ENCODE assay signal across 8 cellular contexts in genomic region chr17:82022310-82022980, GRCh38. TPM values are rescaled to one million over a fixed set of nuclear protein-coding genes. Genes with fewer than 3 reads are reported as not detected.
A peak's percentile ranks its signal among the peaks of the same experiment; 100 is the strongest.
DNase-seq lines count a peak whose midpoint lies in the region; ATAC-seq and TF ChIP-seq lines count a peak whose summit lies in the region.

Gene CENPX, minus strand, starts transcription at chr17:82022878. Its CDS starts 17 bp downstream, at chr17:82022861.

- H3K4me2 ChIP-seq in MM.1S (ENCODE audit: low read depth, low read length): peak within 1 kb of the TSS; percentile 98

- H3K36me3 ChIP-seq in MM.1S (replicated peaks; ENCODE audit: insufficient read depth, low read length) (no peaks in the 10 kb centered on the region), aorta (ENCODE audit: control insufficient read depth in 1 of 2, insufficient read depth in 2 of 2, low read length in 1 of 2) (no peaks in the 10 kb centered on the region)

- peaks cover 13% of the 10 kb centered on the region for H3F3A ChIP-seq in MM.1S (ENCODE audit: insufficient read depth, low read length)

- POLR2A ChIA-PET in GM10248 (lab: Yijun Ruan, JAX): interaction anchor here (0.7 to 1.8 kb wide), 3 partner anchors 15 to 442 kb away, joined by 3 to 14 read pairs (median 5); partner anchors contain the start of gene DCXR

- CTCF ChIA-PET in GM10248 (lab: Yijun Ruan, JAX): interaction anchor here (1.2 to 10.6 kb wide), 9 partner anchors 9 to 132 kb away, joined by 3 to 106 read pairs (median 7); partner anchors contain the start of genes DCXR, NOTUM and RAC3

- H3K27me3 ChIP-seq in MM.1S (replicated peaks; ENCODE audit: insufficient read depth, low read length) (no peaks in the 10 kb centered on the region), mononuclear cell (ENCODE audit: insufficient read depth, low read length) (no peaks in the 10 kb centered on the region), aorta (ENCODE audit: control insufficient read depth in 1 of 2, insufficient read depth in 2 of 2, low read length in 1 of 2) (no peaks in the 10 kb centered on the region)

- peak within 1 kb of the TSS; percentile 93 for H2AFZ ChIP-seq in MM.1S (ENCODE audit: low read length)

- H3K27ac ChIP-seq in MM.1S (ENCODE audit: low read length) (peak within 1 kb of the TSS; percentile 27; the same call in 1 of the 2 replicates), coronary artery (peak within 1 kb of the TSS; percentile 36 to 83), aorta (ENCODE audit: low read depth in 1 of 2, low read length in 2 of 2) (no peak within 1 kb of the TSS)

- ATAC-seq in GM18861 (IDR thresholded peaks at IDR 0.05; ENCODE audit: unreplicated experiment) (peak; percentile 16), aorta (ENCODE audit: low FRiP score) (no peak)

- DNase-seq in MM.1S (no peak), coronary artery (ENCODE audit: low spot score) (no peak), aorta (no peak), NCI-H2171 treated with DMSO at 0.1 percent for 48 hours (lab: John Stamatoyannopoulos, UW) (no peak), GM10248 (ENCODE audit: extremely low spot score) (no peak), HuH-7.5 (ENCODE audit: low spot score) (no peak)

- H3K79me2 ChIP-seq in MM.1S (ENCODE audit: low read length): peaks cover 39% of the 10 kb centered on the region

- no peaks in the 10 kb centered on the region for H4K20me1 ChIP-seq in MM.1S (ENCODE audit: insufficient read depth, low read length)

- no peak for TF ChIP-seq CTCF in MM.1S (IDR thresholded peaks at IDR 0.05; ENCODE audit: low read length)
- TF ChIP-seq CTCF in coronary artery (IDR thresholded peaks at IDR 0.05): no peak
- TF ChIP-seq CTCF in GM10248 (IDR thresholded peaks at IDR 0.05; ENCODE audit: control extremely low read depth, extremely low read depth, low read depth, missing control alignments): no peak

- peaks cover 9% of the 10 kb centered on the region for H3K4me1 ChIP-seq in MM.1S (ENCODE audit: low read length)
- H3K4me1 ChIP-seq in mononuclear cell (ENCODE audit: insufficient read depth, low read length): peaks cover 27% of the 10 kb centered on the region
- no peaks in the 10 kb centered on the region for H3K4me1 ChIP-seq in aorta (ENCODE audit: control insufficient read depth in 1 of 2, insufficient read depth in 2 of 2, low read length in 2 of 2)

- H3K9me3 ChIP-seq in MM.1S (replicated peaks; ENCODE audit: insufficient read depth, low read length) (no peaks in the 10 kb centered on the region), mononuclear cell (ENCODE audit: low read depth, low read length) (no peaks in the 10 kb centered on the region), aorta (ENCODE audit: control insufficient read depth, low read length) (no peaks in the 10 kb centered on the region)

- peak within 1 kb of the TSS; percentile 92 for H3K9ac ChIP-seq in MM.1S (ENCODE audit: low read length)

- H3K9me2 ChIP-seq in MM.1S (replicated peaks; ENCODE audit: insufficient read depth, low read length): no peaks in the 10 kb centered on the region

- WGBS in aorta, 2 donors: 1% methylated on average over 40 to 64 of the region's 64 CpGs

- H3K4me3 ChIP-seq in MM.1S (ENCODE audit: low read length) (peak within 1 kb of the TSS; percentile 100), coronary artery (peak within 1 kb of the TSS; percentile 98), mononuclear cell (ENCODE audit: low read length) (peak within 1 kb of the TSS; percentile 65), aorta (ENCODE audit: low read length in 2 of 2) (peak within 1 kb of the TSS; percentile 39 to 65)

- intact Hi-C loops in aorta (cut with DNase I): no loop called here

RNA-seq across cellular contexts. Expression of gene CENPX, which starts in this region (rescaled TPM):
- total RNA-seq in mononuclear cell (18.6 TPM), aorta (10 to 100 TPM; 31.0 to 33.2 TPM)
- 100 to 1,000 TPM; 109 TPM for polyA plus RNA-seq in aorta

Comparison
In these comparisons a context has a peak if more than half of its experiments do, and no peak if none do; other contexts are left out.
1. H3K27ac ChIP-seq: peak in MM.1S (single experiment) and coronary artery (2 of 2); none in aorta (0 of 2).
2. Peak in every context shown above with its lines, with median percentiles within 50 percentile points of each other: H3K4me3 ChIP-seq.